1 cellular context compared by ENCODE assay signal in genomic region chr10:72825163-72825562, GRCh38.
TF ChIP-seq lines count a peak whose summit lies in the region.

No MANE protein-coding gene starts in this region.

TF ChIP-seq in WTC11, 78 proteins besides CTCF, POLR2A, EP300 and RAD21 (continued from another document):
- TF ChIP-seq, protein P1, sequence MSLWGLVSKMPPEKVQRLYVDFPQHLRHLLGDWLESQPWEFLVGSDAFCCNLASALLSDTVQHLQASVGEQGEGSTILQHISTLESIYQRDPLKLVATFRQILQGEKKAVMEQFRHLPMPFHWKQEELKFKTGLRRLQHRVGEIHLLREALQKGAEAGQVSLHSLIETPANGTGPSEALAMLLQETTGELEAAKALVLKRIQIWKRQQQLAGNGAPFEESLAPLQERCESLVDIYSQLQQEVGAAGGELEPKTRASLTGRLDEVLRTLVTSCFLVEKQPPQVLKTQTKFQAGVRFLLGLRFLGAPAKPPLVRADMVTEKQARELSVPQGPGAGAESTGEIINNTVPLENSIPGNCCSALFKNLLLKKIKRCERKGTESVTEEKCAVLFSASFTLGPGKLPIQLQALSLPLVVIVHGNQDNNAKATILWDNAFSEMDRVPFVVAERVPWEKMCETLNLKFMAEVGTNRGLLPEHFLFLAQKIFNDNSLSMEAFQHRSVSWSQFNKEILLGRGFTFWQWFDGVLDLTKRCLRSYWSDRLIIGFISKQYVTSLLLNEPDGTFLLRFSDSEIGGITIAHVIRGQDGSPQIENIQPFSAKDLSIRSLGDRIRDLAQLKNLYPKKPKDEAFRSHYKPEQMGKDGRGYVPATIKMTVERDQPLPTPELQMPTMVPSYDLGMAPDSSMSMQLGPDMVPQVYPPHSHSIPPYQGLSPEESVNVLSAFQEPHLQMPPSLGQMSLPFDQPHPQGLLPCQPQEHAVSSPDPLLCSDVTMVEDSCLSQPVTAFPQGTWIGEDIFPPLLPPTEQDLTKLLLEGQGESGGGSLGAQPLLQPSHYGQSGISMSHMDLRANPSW (CRISPR knock-in tag; conservative IDR thresholded peaks at IDR 0.05; ENCODE audit: low read depth), result no peak
- TF ChIP-seq PRDM15 (CRISPR knock-in tag; IDR thresholded peaks at IDR 0.05) (no peak), KAT7 (CRISPR knock-in tag; IDR thresholded peaks at IDR 0.05; ENCODE audit: borderline replicate concordance) (no peak), MXD4 (CRISPR knock-in tag; IDR thresholded peaks at IDR 0.05; ENCODE audit: borderline replicate concordance) (no peak), ATF1 (CRISPR knock-in tag; IDR thresholded peaks at IDR 0.05) (no peak), ZNF138 (CRISPR knock-in tag; conservative IDR thresholded peaks at IDR 0.05) (no peak), GRHL2 (CRISPR knock-in tag; IDR thresholded peaks at IDR 0.05; ENCODE audit: insufficient replicate concordance, severe bottlenecking) (no peak)
- TF ChIP-seq, protein P2, sequence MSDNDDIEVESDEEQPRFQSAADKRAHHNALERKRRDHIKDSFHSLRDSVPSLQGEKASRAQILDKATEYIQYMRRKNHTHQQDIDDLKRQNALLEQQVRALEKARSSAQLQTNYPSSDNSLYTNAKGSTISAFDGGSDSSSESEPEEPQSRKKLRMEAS (CRISPR knock-in tag; IDR thresholded peaks at IDR 0.05), result no peak
- TF ChIP-seq, protein P3, sequence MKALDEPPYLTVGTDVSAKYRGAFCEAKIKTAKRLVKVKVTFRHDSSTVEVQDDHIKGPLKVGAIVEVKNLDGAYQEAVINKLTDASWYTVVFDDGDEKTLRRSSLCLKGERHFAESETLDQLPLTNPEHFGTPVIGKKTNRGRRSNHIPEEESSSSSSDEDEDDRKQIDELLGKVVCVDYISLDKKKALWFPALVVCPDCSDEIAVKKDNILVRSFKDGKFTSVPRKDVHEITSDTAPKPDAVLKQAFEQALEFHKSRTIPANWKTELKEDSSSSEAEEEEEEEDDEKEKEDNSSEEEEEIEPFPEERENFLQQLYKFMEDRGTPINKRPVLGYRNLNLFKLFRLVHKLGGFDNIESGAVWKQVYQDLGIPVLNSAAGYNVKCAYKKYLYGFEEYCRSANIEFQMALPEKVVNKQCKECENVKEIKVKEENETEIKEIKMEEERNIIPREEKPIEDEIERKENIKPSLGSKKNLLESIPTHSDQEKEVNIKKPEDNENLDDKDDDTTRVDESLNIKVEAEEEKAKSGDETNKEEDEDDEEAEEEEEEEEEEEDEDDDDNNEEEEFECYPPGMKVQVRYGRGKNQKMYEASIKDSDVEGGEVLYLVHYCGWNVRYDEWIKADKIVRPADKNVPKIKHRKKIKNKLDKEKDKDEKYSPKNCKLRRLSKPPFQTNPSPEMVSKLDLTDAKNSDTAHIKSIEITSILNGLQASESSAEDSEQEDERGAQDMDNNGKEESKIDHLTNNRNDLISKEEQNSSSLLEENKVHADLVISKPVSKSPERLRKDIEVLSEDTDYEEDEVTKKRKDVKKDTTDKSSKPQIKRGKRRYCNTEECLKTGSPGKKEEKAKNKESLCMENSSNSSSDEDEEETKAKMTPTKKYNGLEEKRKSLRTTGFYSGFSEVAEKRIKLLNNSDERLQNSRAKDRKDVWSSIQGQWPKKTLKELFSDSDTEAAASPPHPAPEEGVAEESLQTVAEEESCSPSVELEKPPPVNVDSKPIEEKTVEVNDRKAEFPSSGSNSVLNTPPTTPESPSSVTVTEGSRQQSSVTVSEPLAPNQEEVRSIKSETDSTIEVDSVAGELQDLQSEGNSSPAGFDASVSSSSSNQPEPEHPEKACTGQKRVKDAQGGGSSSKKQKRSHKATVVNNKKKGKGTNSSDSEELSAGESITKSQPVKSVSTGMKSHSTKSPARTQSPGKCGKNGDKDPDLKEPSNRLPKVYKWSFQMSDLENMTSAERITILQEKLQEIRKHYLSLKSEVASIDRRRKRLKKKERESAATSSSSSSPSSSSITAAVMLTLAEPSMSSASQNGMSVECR (CRISPR knock-in tag; IDR thresholded peaks at IDR 0.05; ENCODE audit: borderline replicate concordance), result no peak
